In genomic region chr13:24033527-24034302, GRCh38 we compare ENCODE assay signal across 13 cellular contexts.
DNase-seq lines count a peak whose midpoint lies in the region; ATAC-seq and TF ChIP-seq lines count a peak whose summit lies in the region.
"Had no signal": no experiment of that assay in that cellular context is flagged by ENCODE, and none has a peak within 500 bp of the region (broad histone marks: within the 10 kb centered on the region; RNA-seq: fewer than 3 reads in every experiment).

No MANE protein-coding gene starts in this region.

- H3K36me3 ChIP-seq in heart left ventricle, result no peaks in the 10 kb centered on the region
- no peaks in the 10 kb centered on the region for H3K36me3 ChIP-seq in psoas muscle (ENCODE audit: insufficient read depth in 1 of 2, low read depth in 1 of 2)
- no peaks in the 10 kb centered on the region for H3K36me3 ChIP-seq in Caco-2 (ENCODE audit: control insufficient read depth, insufficient read depth, low read length)
- H3K36me3 ChIP-seq: BLaER1 had no signal

- H3K4me1 ChIP-seq in heart left ventricle (peaks cover 0 to 37% (median 14%) of the 10 kb centered on the region in 12 donors), psoas muscle (no peaks in the 10 kb centered on the region), Caco-2 (peaks cover 13% of the 10 kb centered on the region)

- peak; percentile 11 to 79 (median 72) for ATAC-seq in heart left ventricle
- ATAC-seq in psoas muscle, result no peak
- ATAC-seq in HG02884 (IDR thresholded peaks at IDR 0.05; ENCODE audit: unreplicated experiment), result no peak
- ATAC-seq: activated naive CD8-positive, alpha-beta T cell treated with anti-CD3 and anti-CD28 coated beads, Interleukin-2, amount 50 U/mL, for 24 hours had no signal

- WGBS in heart left ventricle, 4 donors, result 60 to 65% (median 60%) methylated on average over 11 of the region's 11 CpGs
- 50 to 55% (median 54%) methylated on average over 11 of the region's 11 CpGs for WGBS in psoas muscle, 3 donors

- H3K27me3 Mint-ChIP-seq in Caco-2 (ENCODE audit: insufficient read depth, unreplicated experiment), result no peaks in the 10 kb centered on the region

- intact Hi-C loops in heart left ventricle (cut with DNase I), result no loop called here
- intact Hi-C loops in psoas muscle (cut with DNase I), result no loop called here
- intact Hi-C loops in Caco-2 (cut with micrococcal nuclease; ENCODE audit: unreplicated experiment), result no loop called here

- POLR2A ChIA-PET in AG04450 (lab: Yijun Ruan, JAX) (interaction anchor here (1.0 kb wide), 1 partner anchor 115 kb away, joined by 3 read pairs; no protein-coding TSS in a partner anchor), Caco-2 (lab: Charles Lee) (no interaction called here)

- no TSS peak for BruUV-seq in Caco-2 (replicated peaks; lab: Mats Ljungman, UMichigan)

- no peaks in the 10 kb centered on the region for H3K27me3 ChIP-seq in AG04450 (ENCODE audit: control insufficient read depth, insufficient read depth, low read length)
- H3K27me3 ChIP-seq in heart left ventricle, result peaks cover 0 to 4% (median 0%) of the 10 kb centered on the region in 9 donors
- no peaks in the 10 kb centered on the region for H3K27me3 ChIP-seq in psoas muscle (ENCODE audit: insufficient read depth in 3 of 3, low read length in 2 of 3)
- H3K27me3 ChIP-seq in Caco-2 (replicated peaks; ENCODE audit: control insufficient read depth, insufficient read depth, low read length), result no peaks in the 10 kb centered on the region; the same call in 1 of the 2 replicates
- H3K27me3 ChIP-seq: BLaER1 had no signal

- H3K4me3 ChIP-seq in AG04450 (ENCODE audit: low read depth, low read length) (no peak overlapping the region), heart left ventricle (no peak overlapping the region), psoas muscle (no peak overlapping the region), Caco-2 (ENCODE audit: low read depth, low read length) (no peak overlapping the region)
- H3K4me3 ChIP-seq: BLaER1 had no signal

- H3K27ac ChIP-seq in AG04450 (ENCODE audit: low read depth, low read length), result peak overlapping the region; percentile 88
- peak overlapping the region in 10 of 12 donors; percentile 6 to 77 (median 46) for H3K27ac ChIP-seq in heart left ventricle
- peak overlapping the region; percentile 23 for H3K27ac ChIP-seq in psoas muscle
- H3K27ac ChIP-seq: BLaER1 had no signal

- DNase-seq in AG04450 (ENCODE audit: low read depth, low spot score) (peak; percentile 88), amniotic epithelial cell (ENCODE audit: low read depth) (peak; percentile 81), heart left ventricle (no peak), psoas muscle (no peak), NAMALWA (ENCODE audit: low spot score) (no peak), Caco-2 (no peak)
- no peak for DNase-seq in activated CD4-positive, alpha-beta T cell treated with anti-CD3 and anti-CD28 coated beads, Interleukin-2, amount 50 U/mL, for 1 hour
- DNase-seq: activated naive CD8-positive, alpha-beta T cell treated with anti-CD3 and anti-CD28 coated beads, Interleukin-2, amount 50 U/mL, for 24 hours; erythroblast; NCI-H1930; retina had no signal

- no peak for TF ChIP-seq CTCF in AG04450 (IDR thresholded peaks at IDR 0.05; ENCODE audit: low read depth, low read length)
- no peak for TF ChIP-seq CTCF in heart left ventricle (IDR thresholded peaks at IDR 0.05)
- no peak for TF ChIP-seq CTCF in psoas muscle (IDR thresholded peaks at IDR 0.05)
- no peak for TF ChIP-seq CTCF in Caco-2 (IDR thresholded peaks at IDR 0.05; ENCODE audit: insufficient read depth in 1 of 2, low read depth in 1 of 2, low read length in 1 of 2, severe bottlenecking in 1 of 2, unreplicated experiment in 1 of 2)

- no peak overlapping the region for H3K27ac Mint-ChIP-seq in Caco-2 (ENCODE audit: unreplicated experiment)
- H3K27ac Mint-ChIP-seq: activated naive CD8-positive, alpha-beta T cell treated with anti-CD3 and anti-CD28 coated beads, Interleukin-2, amount 50 U/mL, for 24 hours had no signal

- CTCF ChIA-PET in AG04450 (lab: Charles Lee) (interaction anchor here (1.0 to 3.6 kb wide), 4 partner anchors 13 to 195 kb away, joined by 3 to 13 read pairs (median 9); no protein-coding TSS in a partner anchor), Caco-2 (lab: Charles Lee) (no interaction called here)

- H3K9me3 ChIP-seq in AG04450 (ENCODE audit: control insufficient read depth, insufficient read depth, low read length), result no peaks in the 10 kb centered on the region
- no peaks in the 10 kb centered on the region for H3K9me3 ChIP-seq in heart left ventricle
- H3K9me3 ChIP-seq in psoas muscle, result no peaks in the 10 kb centered on the region
- H3K9me3 ChIP-seq in Caco-2, result no peaks in the 10 kb centered on the region
- H3K9me3 ChIP-seq: BLaER1 had no signal

- peaks cover 6% of the 10 kb centered on the region for H3K36me3 Mint-ChIP-seq in Caco-2 (ENCODE audit: insufficient read depth, unreplicated experiment)

- peaks cover 10% of the 10 kb centered on the region for H3K9me3 Mint-ChIP-seq in Caco-2 (ENCODE audit: unreplicated experiment)
- H3K9me3 Mint-ChIP-seq: activated naive CD8-positive, alpha-beta T cell treated with anti-CD3 and anti-CD28 coated beads, Interleukin-2, amount 50 U/mL, for 24 hours had no signal

- TF ChIP-seq POLR2A in heart left ventricle (IDR thresholded peaks at IDR 0.05), result no peak

- no peak overlapping the region for H3K4me3 Mint-ChIP-seq in Caco-2 (ENCODE audit: unreplicated experiment)
- H3K4me3 Mint-ChIP-seq: activated naive CD8-positive, alpha-beta T cell treated with anti-CD3 and anti-CD28 coated beads, Interleukin-2, amount 50 U/mL, for 24 hours had no signal

- H3K4me1 Mint-ChIP-seq in Caco-2 (ENCODE audit: low read depth, unreplicated experiment), result peaks cover 8% of the 10 kb centered on the region

Comparison
In these comparisons a context has a peak if more than half of its experiments do, and no peak if none do; other contexts are left out.
1. DNase-seq: peak in AG04450 (single experiment) and amniotic epithelial cell (single experiment); none in heart left ventricle (0 of 5), psoas muscle (0 of 2), NAMALWA (single experiment), activated CD4-positive, alpha-beta T cell treated with anti-CD3 and anti-CD28 coated beads, Interleukin-2, amount 50 U/mL, for 1 hour (single experiment) and Caco-2 (0 of 2).
2. H3K27ac ChIP-seq: peak in every context shown above with its lines; median percentile 88 in AG04450; 46 in heart left ventricle; 23 in psoas muscle.
3. ATAC-seq: peak in heart left ventricle (4 of 4); none in psoas muscle (0 of 4) and HG02884 (single experiment).